1 cellular context compared by ENCODE assay signal in genomic region chr19:44260695-44261446, GRCh38.
TF ChIP-seq lines count a peak whose summit lies in the region.

No MANE protein-coding gene starts in this region.

TF ChIP-seq in SK-N-SH treated with all-trans-retinoic acid at 6 μM for 48 hours, 23 proteins besides CTCF, POLR2A, EP300 and RAD21 (continued from another document):
- TF ChIP-seq CREB5 (CRISPR knock-in tag; IDR thresholded peaks at IDR 0.05; ENCODE audit: low read depth), result no peak
- no peak for TF ChIP-seq TOX (CRISPR knock-in tag; IDR thresholded peaks at IDR 0.05; ENCODE audit: borderline replicate concordance)
- no peak for TF ChIP-seq ZNF70 (CRISPR knock-in tag; IDR thresholded peaks at IDR 0.05)
- TF ChIP-seq ZFP30 (CRISPR knock-in tag; IDR thresholded peaks at IDR 0.05), result no peak
- no peak for TF ChIP-seq TSHZ2 (CRISPR knock-in tag; IDR thresholded peaks at IDR 0.05)
- TF ChIP-seq GLIS3 (CRISPR knock-in tag; IDR thresholded peaks at IDR 0.05), result no peak
- TF ChIP-seq RARB (CRISPR knock-in tag; IDR thresholded peaks at IDR 0.05), result no peak
- no peak for TF ChIP-seq CSRNP3 (CRISPR knock-in tag; IDR thresholded peaks at IDR 0.05)
- no peak for TF ChIP-seq ESRRG (CRISPR knock-in tag; IDR thresholded peaks at IDR 0.05)
TF ChIP-seq in SK-N-SH treated with all-trans-retinoic acid at 6 μM for 48 hours: peak in this region for 0.
